9 cellular contexts compared by ENCODE assay signal in genomic region chr3:8629151-8630021, GRCh38. TPM values are rescaled to one million over a fixed set of nuclear protein-coding genes. Genes with fewer than 3 reads are reported as not detected.
DNase-seq lines count a peak whose midpoint lies in the region; ATAC-seq, FAIRE-seq and TF ChIP-seq lines count a peak whose summit lies in the region.
"Had no signal": no experiment of that assay in that cellular context is flagged by ENCODE, and none has a peak within 500 bp of the region (broad histone marks: within the 10 kb centered on the region; RNA-seq: fewer than 3 reads in every experiment).

No MANE protein-coding gene starts in this region.

- DNase-seq in Caki2 (ENCODE audit: low read depth), result peak; percentile 93
- DNase-seq in NOMO-1 (lab: John Stamatoyannopoulos, UW; ENCODE audit: unreplicated experiment in 2 of 2), result peak; percentile 43 to 65
- peak; percentile 93 for DNase-seq in astrocyte (ENCODE audit: low read depth)
- peak; percentile 67 to 74 for DNase-seq in lung microvascular endothelial cell (ENCODE audit: low read depth in 2 of 2)
- DNase-seq in thoracic aorta (ENCODE audit: low spot score), result peak; percentile 44
- no peak for DNase-seq in NCI-H1417 treated with DMSO at 0.1 percent for 48 hours (lab: John Stamatoyannopoulos, UW)
- no peak for DNase-seq in Kasumi-1 (lab: John Stamatoyannopoulos, UW)

- H3K4me1 ChIP-seq in astrocyte (ENCODE audit: insufficient read depth, low read length) (peaks cover 17% of the 10 kb centered on the region), thoracic aorta (ENCODE audit: control insufficient read depth in 1 of 2, low read depth in 2 of 2) (peaks cover 3 to 10% of the 10 kb centered on the region in 2 donors)
- H3K4me1 ChIP-seq: heart left ventricle had no signal

- H4K20me1 ChIP-seq in astrocyte (ENCODE audit: insufficient read depth, low read length), result no peaks in the 10 kb centered on the region

- H3K36me3 ChIP-seq in astrocyte (ENCODE audit: insufficient read depth, low read length) (no peaks in the 10 kb centered on the region), thoracic aorta (no peaks in the 10 kb centered on the region)
- H3K36me3 ChIP-seq: heart left ventricle had no signal

- H3K9me3 Mint-ChIP-seq in astrocyte (ENCODE audit: unreplicated experiment), result no peaks in the 10 kb centered on the region

- H3K4me1 Mint-ChIP-seq in astrocyte (ENCODE audit: low read depth, unreplicated experiment), result peaks cover 17% of the 10 kb centered on the region

- peak overlapping the region; percentile 75 for H3K27ac Mint-ChIP-seq in astrocyte (ENCODE audit: unreplicated experiment)

- no peak for FAIRE-seq in astrocyte (lab: Jason Lieb, UNC)

- no peak overlapping the region for H3K9ac ChIP-seq in astrocyte (ENCODE audit: low read length)

- H3K27me3 Mint-ChIP-seq in astrocyte (ENCODE audit: low read depth, unreplicated experiment), result peaks cover 17% of the 10 kb centered on the region

- peak overlapping the region; percentile 62 for H3K4me2 ChIP-seq in astrocyte (ENCODE audit: low read length)

- no peaks in the 10 kb centered on the region for H3K79me2 ChIP-seq in astrocyte (ENCODE audit: insufficient read depth, low read length)

- H3K36me3 Mint-ChIP-seq in astrocyte (ENCODE audit: low read depth, unreplicated experiment), result no peaks in the 10 kb centered on the region

- TF ChIP-seq CTCF in astrocyte (IDR thresholded peaks at IDR 0.05; ENCODE audit: insufficient read depth, low read depth, low read length) (no peak), thoracic aorta (IDR thresholded peaks at IDR 0.05) (no peak)

- H3K27me3 ChIP-seq in astrocyte (ENCODE audit: insufficient read depth, low read length) (no peaks in the 10 kb centered on the region), thoracic aorta (replicated peaks; ENCODE audit: insufficient read depth) (no peaks in the 10 kb centered on the region)
- H3K27me3 ChIP-seq: heart left ventricle had no signal

- no peak overlapping the region for H3K4me3 ChIP-seq in astrocyte (ENCODE audit: insufficient read depth, low read depth, low read length)
- no peak overlapping the region for H3K4me3 ChIP-seq in thoracic aorta
- H3K4me3 ChIP-seq: heart left ventricle had no signal

- ATAC-seq in GM21825 (IDR thresholded peaks at IDR 0.05; ENCODE audit: unreplicated experiment) (peak; percentile 67), thoracic aorta (ENCODE audit: insufficient number of reproducible peaks, low FRiP score, low read depth) (peak; percentile 45)

- in situ Hi-C loops in Caki2 (cut with HindIII; ENCODE audit: low pct_unique_long_range_greater_than_20kb, low sequenced_read_pairs), result no loop called here

- no peaks in the 10 kb centered on the region for H3K9me3 ChIP-seq in astrocyte (ENCODE audit: insufficient read depth, low read depth, low read length)
- H3K9me3 ChIP-seq in thoracic aorta, result no peaks in the 10 kb centered on the region
- H3K9me3 ChIP-seq: heart left ventricle had no signal

- H3K4me3 Mint-ChIP-seq in astrocyte (ENCODE audit: unreplicated experiment), result no peak overlapping the region

- H2AFZ ChIP-seq in astrocyte (ENCODE audit: low read depth, low read length), result peak overlapping the region; percentile 27

- peak overlapping the region; percentile 82 for H3K27ac ChIP-seq in astrocyte (ENCODE audit: low read depth, low read length)
- peak overlapping the region in 1 of 2 donors; percentile 30 for H3K27ac ChIP-seq in thoracic aorta
- H3K27ac ChIP-seq: heart left ventricle had no signal

RNA-seq across cellular contexts. Expression of gene SSUH2, which starts 15.2 kb away (rescaled TPM):
- 6.4 TPM in 1 of 2 replicates, not detected in the other for total RNA-seq in Caki2 (2014; rRNA removed; shearing (Covaris generic); ENCODE audit: low replicate concordance)
- total RNA-seq in astrocyte, result not detected in 2 replicates
- total RNA-seq in lung microvascular endothelial cell, result 0.44 TPM in 1 of 2 replicates, not detected in the other
- under 1 TPM in 1 of 2 donors, not detected in 1; 0.14 TPM for total RNA-seq in thoracic aorta

Comparison
In these comparisons a context has a peak if more than half of its experiments do, and no peak if none do; other contexts are left out.
1. DNase-seq: peak in Caki2 (single experiment), NOMO-1 (2 of 2), astrocyte (single experiment), lung microvascular endothelial cell (2 of 2) and thoracic aorta (single experiment); none in NCI-H1417 treated with DMSO at 0.1 percent for 48 hours (single experiment) and Kasumi-1 (0 of 2).